ENCODE assay signal across 18 cellular contexts in genomic region chr7:156907656-156908055, GRCh38. TPM values are rescaled to one million over a fixed set of nuclear protein-coding genes. Genes with fewer than 3 reads are reported as not detected.
A peak's percentile ranks its signal among the peaks of the same experiment; 100 is the strongest.
DNase-seq lines count a peak whose midpoint lies in the region; ATAC-seq, FAIRE-seq and TF ChIP-seq lines count a peak whose summit lies in the region.
"Had no signal": no experiment of that assay in that cellular context is flagged by ENCODE, and none has a peak within 500 bp of the region (broad histone marks: within the 10 kb centered on the region; RNA-seq: fewer than 3 reads in every experiment).

No MANE protein-coding gene starts in this region.

- no peaks in the 10 kb centered on the region for H3K36me3 ChIP-seq in GM23248 (ENCODE audit: low read depth)
- no peaks in the 10 kb centered on the region for H3K36me3 ChIP-seq in SK-N-MC (ENCODE audit: insufficient read depth, low read length)
- no peaks in the 10 kb centered on the region for H3K36me3 ChIP-seq in PC-3 (ENCODE audit: low read depth, low read length)
- H3K36me3 ChIP-seq in prostate gland, result no peaks in the 10 kb centered on the region
- H3K36me3 ChIP-seq: neural progenitor cell had no signal

- H3K4me2 ChIP-seq in GM23248 (ENCODE audit: unreplicated experiment) (no peak overlapping the region), PC-3 (ENCODE audit: low read length) (no peak overlapping the region)
- H3K4me2 ChIP-seq: neural progenitor cell had no signal

- H3K9ac ChIP-seq in GM23248 (no peak overlapping the region), SK-N-MC (ENCODE audit: insufficient read length) (no peak overlapping the region), PC-3 (ENCODE audit: low read length) (no peak overlapping the region)
- H3K9ac ChIP-seq: neural progenitor cell had no signal

- no peak for TF ChIP-seq POLR2A in prostate gland (IDR thresholded peaks at IDR 0.05)

- H3K79me2 ChIP-seq in GM23248 (ENCODE audit: insufficient read depth), result no peaks in the 10 kb centered on the region
- no peaks in the 10 kb centered on the region for H3K79me2 ChIP-seq in PC-3 (ENCODE audit: low read length)

- POLR2A ChIA-PET in PC-3 (lab: Charles Lee; ENCODE audit: unreplicated experiment), result no interaction called here

- WGBS in GM23248 (ENCODE audit: low coverage in 1 of 2, low lambda C conversion rate in 2 of 2, missing lambda C conversion rate in 2 of 2), 2 experiments, result 13 to 14% methylated on average over 4 of the region's 4 CpGs
- WGBS in prostate gland, result 43% methylated on average over 4 of the region's 4 CpGs

- H2AFZ ChIP-seq in GM23248 (no peak overlapping the region), PC-3 (ENCODE audit: low read length) (no peak overlapping the region)
- H2AFZ ChIP-seq: neural progenitor cell had no signal

- BruUV-seq in PC-3 (replicated peaks; lab: Mats Ljungman, UMichigan), result no TSS peak

- DNase-seq in AG09309 (ENCODE audit: low read depth) (peak; percentile 87), GM23248 (peak; percentile 75), SK-N-MC (ENCODE audit: low read depth, low spot score) (peak; percentile 32), foreskin fibroblast (peak; percentile 55 to 67), PC-3 (no peak), C1 segment of cervical spinal cord (lab: John Stamatoyannopoulos, UW) (no peak), GM19239 (ENCODE audit: insufficient read length, low spot score) (no peak), prostate gland (ENCODE audit: low spot score) (no peak)
- DNase-seq: activated CD4-positive, alpha-beta T cell treated with anti-CD3 and anti-CD28 coated beads for 4 hours; DMS 273 treated with DMSO at 0.1 percent for 48 hours; H9; IMR-90; mesendoderm; NCI-H1092 treated with DMSO at 0.1 percent for 48 hours; NCI-H2227 treated with DMSO at 0.1 percent for 48 hours; SIG-M5; T1000 had no signal

- no peaks in the 10 kb centered on the region; the same call in 1 of the 2 replicates for H3F3A ChIP-seq in GM23248 (ENCODE audit: insufficient read depth)
- H3F3A ChIP-seq in PC-3 (ENCODE audit: low read length, unreplicated experiment), result no peaks in the 10 kb centered on the region

- CTCF ChIA-PET in PC-3 (lab: Charles Lee), result interaction anchor here (1.0 kb wide), 1 partner anchor 15 kb away, joined by 9 read pairs; the partner anchor contains the start of gene LMBR1

- no peaks in the 10 kb centered on the region for H3K27me3 ChIP-seq in GM23248 (replicated peaks; ENCODE audit: insufficient read depth)
- no peaks in the 10 kb centered on the region for H3K27me3 ChIP-seq in PC-3 (ENCODE audit: low read length)
- H3K27me3 ChIP-seq in prostate gland (replicated peaks; ENCODE audit: insufficient read depth), result no peaks in the 10 kb centered on the region
- H3K27me3 ChIP-seq: neural progenitor cell had no signal

- H3K4me1 ChIP-seq in GM23248 (ENCODE audit: insufficient read depth) (no peaks in the 10 kb centered on the region), PC-3 (ENCODE audit: insufficient read depth, low read length) (peaks cover 12% of the 10 kb centered on the region), prostate gland (replicated peaks) (no peaks in the 10 kb centered on the region)
- H3K4me1 ChIP-seq: neural progenitor cell had no signal

- in situ Hi-C loops in GM23248 (cut with MboI), result no loop called here

- no peak for ATAC-seq in PC-3

- TF ChIP-seq CTCF in AG09309 (IDR thresholded peaks at IDR 0.05; ENCODE audit: control insufficient read depth, insufficient read depth, low read depth, low read length, missing control alignments) (no peak), foreskin fibroblast (IDR thresholded peaks at IDR 0.05; ENCODE audit: low read depth, low read length) (no peak), PC-3 (conservative IDR thresholded peaks at IDR 0.05; ENCODE audit: low read depth, low read length) (no peak), prostate gland (IDR thresholded peaks at IDR 0.05) (no peak)

- H3K27ac ChIP-seq in GM23248, result no peak overlapping the region
- H3K27ac ChIP-seq in SK-N-MC, result no peak overlapping the region
- H3K27ac ChIP-seq in PC-3 (ENCODE audit: low read length), result no peak overlapping the region
- no peak overlapping the region for H3K27ac ChIP-seq in prostate gland
- H3K27ac ChIP-seq: neural progenitor cell had no signal

- H4K20me1 ChIP-seq in GM23248 (ENCODE audit: insufficient read depth) (no peaks in the 10 kb centered on the region), PC-3 (ENCODE audit: low read length) (no peaks in the 10 kb centered on the region)

- H3K9me2 ChIP-seq in GM23248 (ENCODE audit: insufficient read depth) (no peaks in the 10 kb centered on the region), PC-3 (replicated peaks; ENCODE audit: low read length) (no peaks in the 10 kb centered on the region)

- intact Hi-C loops in PC-3 (cut with micrococcal nuclease), result no loop called here
- intact Hi-C loops in prostate gland (cut with DNase I), result no loop called here

- H3K9me3 ChIP-seq in GM23248 (ENCODE audit: low read depth) (no peaks in the 10 kb centered on the region), SK-N-MC (ENCODE audit: low read depth, low read length) (no peaks in the 10 kb centered on the region), PC-3 (ENCODE audit: low read length) (no peaks in the 10 kb centered on the region), prostate gland (no peaks in the 10 kb centered on the region)

- H3K4me3 ChIP-seq in AG09309 (ENCODE audit: control insufficient read depth, low read depth, low read length) (no peak overlapping the region), GM23248 (no peak overlapping the region), SK-N-MC (no peak overlapping the region), foreskin fibroblast (ENCODE audit: low read depth in 1 of 2, low read length in 2 of 2) (no peak overlapping the region), PC-3 (ENCODE audit: low read length) (no peak overlapping the region), prostate gland (no peak overlapping the region)
- H3K4me3 ChIP-seq: neural progenitor cell had no signal

- FAIRE-seq in GM19239 (lab: Jason Lieb, UNC), result no peak

RNA-seq across cellular contexts. Expression of gene LMBR1, which starts 14.7 kb away (rescaled TPM):
- total RNA-seq in GM23248 (2014; rRNA removed; shearing (Covaris generic)), result 24.5 and 26.7 TPM in 2 replicates
- 21.8 and 22.6 TPM in 2 replicates for polyA plus RNA-seq in GM23248 (2016; fragmentation: Nextera tagmentation; extraction: Ambion mirVana)
- total RNA-seq in PC-3 (2014; rRNA removed), result 61.7 and 63.9 TPM in 2 replicates
- 100 to 1,000 TPM in 1 of 2 donors, 10 to 100 TPM in 1; 44.7 to 168 TPM for total RNA-seq in prostate gland

RNA-seq across cellular contexts. Expression of gene NOM1, which starts 41.9 kb away (rescaled TPM):
- total RNA-seq in GM23248 (2014; rRNA removed; shearing (Covaris generic)), result 13.7 and 17.9 TPM in 2 replicates
- 9.2 TPM in 2 replicates for polyA plus RNA-seq in GM23248 (2016; fragmentation: Nextera tagmentation; extraction: Ambion mirVana)
- total RNA-seq in PC-3 (2014; rRNA removed) (17.7 and 28.5 TPM in 2 replicates), prostate gland (10 to 100 TPM; 10.4 to 24.3 TPM)

Comparison
In these comparisons a context has a peak if more than half of its experiments do, and no peak if none do; other contexts are left out.
1. DNase-seq: peak in AG09309 (single experiment), GM23248 (single experiment), SK-N-MC (single experiment) and foreskin fibroblast (2 of 2); none in PC-3 (single experiment), C1 segment of cervical spinal cord (0 of 14), GM19239 (single experiment) and prostate gland (single experiment).